Comparison of ENCODE assay signal across 21 cellular contexts in genomic region chr4:150117094-150117493, GRCh38. TPM values are rescaled to one million over a fixed set of nuclear protein-coding genes. Genes with fewer than 3 reads are reported as not detected.
DNase-seq lines count a peak whose midpoint lies in the region; ATAC-seq and TF ChIP-seq lines count a peak whose summit lies in the region.
"Had no signal": no experiment of that assay in that cellular context is flagged by ENCODE, and none has a peak within 500 bp of the region (broad histone marks: within the 10 kb centered on the region; RNA-seq: fewer than 3 reads in every experiment).

No MANE protein-coding gene starts in this region.

- DNase-seq in DMS 273 (lab: John Stamatoyannopoulos, UW; ENCODE audit: unreplicated experiment) (peak; percentile 14), DMS 273 treated with DMSO at 0.1 percent for 48 hours (lab: John Stamatoyannopoulos, UW) (no peak), mesothelial cell of epicardium (ENCODE audit: low spot score in 2 of 2, unreplicated experiment in 2 of 2) (no peak), tibial artery (no peak)
- DNase-seq in T-helper 2 cell treated with Interferon-gamma antibody and Interleukin-4, amounts not matched to agents 5 μg/mL and 100 μg/mL, for 36 hours (ENCODE audit: low spot score) = no peak
- DNase-seq: activated naive CD8-positive, alpha-beta T cell treated with anti-CD3 and anti-CD28 coated beads for 36 hours; CD4-positive, alpha-beta T cell; foreskin keratinocyte; NCI-H187; stimulated activated CD4-positive, alpha-beta T cell treated with anti-CD3 and anti-CD28 coated beads, Interleukin-12 subunit alpha, Interleukin-12 subunit beta, amount 100 ng/mL, for 4 hours; T-helper 2 cell; upper lobe of right lung had no signal

- no peaks in the 10 kb centered on the region for H3K36me3 ChIP-seq in tibial artery
- H3K36me3 ChIP-seq: upper lobe of right lung had no signal

- no peaks in the 10 kb centered on the region for H3K27me3 ChIP-seq in tibial artery
- H3K27me3 ChIP-seq: upper lobe of right lung had no signal

- intact Hi-C loops in tibial artery (cut with DNase I; ENCODE audit: low total_unique reads) = no loop called here

- H3K27me3 Mint-ChIP-seq in mesothelial cell of epicardium (ENCODE audit: low read depth) = no peaks in the 10 kb centered on the region
- H3K27me3 Mint-ChIP-seq in T-helper 2 cell treated with Interferon-gamma antibody and Interleukin-4, amounts not matched to agents 5 μg/mL and 100 μg/mL, for 36 hours (ENCODE audit: low read depth) = no peaks in the 10 kb centered on the region

- peaks cover 41% of the 10 kb centered on the region for H3K36me3 Mint-ChIP-seq in mesothelial cell of epicardium
- no peaks in the 10 kb centered on the region for H3K36me3 Mint-ChIP-seq in T-helper 2 cell treated with Interferon-gamma antibody and Interleukin-4, amounts not matched to agents 5 μg/mL and 100 μg/mL, for 36 hours (ENCODE audit: low read depth)
- H3K36me3 Mint-ChIP-seq: activated naive CD8-positive, alpha-beta T cell treated with anti-CD3 and anti-CD28 coated beads for 36 hours; stimulated activated effector memory CD8-positive, alpha-beta T cell treated with anti-CD3 and anti-CD28 coated beads, Interleukin-12 subunit alpha, Interleukin-12 subunit beta, amount 100 ng/mL, for 72 hours had no signal

- H3K9me3 ChIP-seq in tibial artery = peaks cover 0 to 15% (median 0%) of the 10 kb centered on the region in 3 donors
- H3K9me3 ChIP-seq: upper lobe of right lung had no signal

- H3K27ac ChIP-seq in cingulate gyrus (ENCODE audit: low read depth, low read length) (peak overlapping the region; percentile 30), tibial artery (peak overlapping the region; percentile 3 to 36)
- H3K27ac ChIP-seq: 22Rv1, foreskin keratinocyte, upper lobe of right lung had no signal

- no peak overlapping the region for H3K4me3 ChIP-seq in tibial artery
- H3K4me3 ChIP-seq: upper lobe of right lung had no signal

- peaks cover 40% of the 10 kb centered on the region for H3K9me3 Mint-ChIP-seq in mesothelial cell of epicardium
- H3K9me3 Mint-ChIP-seq in T-helper 2 cell treated with Interferon-gamma antibody and Interleukin-4, amounts not matched to agents 5 μg/mL and 100 μg/mL, for 36 hours = peaks cover 14% of the 10 kb centered on the region
- H3K9me3 Mint-ChIP-seq: stimulated activated effector memory CD8-positive, alpha-beta T cell treated with anti-CD3 and anti-CD28 coated beads, Interleukin-12 subunit alpha, Interleukin-12 subunit beta, amount 100 ng/mL, for 72 hours had no signal

- peaks cover 23% of the 10 kb centered on the region for H3K4me1 Mint-ChIP-seq in mesothelial cell of epicardium
- H3K4me1 Mint-ChIP-seq in T-helper 2 cell treated with Interferon-gamma antibody and Interleukin-4, amounts not matched to agents 5 μg/mL and 100 μg/mL, for 36 hours (ENCODE audit: low read depth) = no peaks in the 10 kb centered on the region
- H3K4me1 Mint-ChIP-seq: activated naive CD8-positive, alpha-beta T cell treated with anti-CD3 and anti-CD28 coated beads for 36 hours; central memory CD8-positive, alpha-beta T cell; stimulated activated effector memory CD8-positive, alpha-beta T cell treated with anti-CD3 and anti-CD28 coated beads, Interleukin-12 subunit alpha, Interleukin-12 subunit beta, amount 100 ng/mL, for 72 hours had no signal

- no peak overlapping the region for H3K4me3 Mint-ChIP-seq in mesothelial cell of epicardium
- no peak overlapping the region for H3K4me3 Mint-ChIP-seq in T-helper 2 cell treated with Interferon-gamma antibody and Interleukin-4, amounts not matched to agents 5 μg/mL and 100 μg/mL, for 36 hours
- H3K4me3 Mint-ChIP-seq: activated naive CD8-positive, alpha-beta T cell treated with anti-CD3 and anti-CD28 coated beads for 36 hours; activated T-helper 1 cell treated with anti-CD3 and anti-CD28 coated beads, Interleukin-12 subunit alpha, Interleukin-12 subunit beta, Interleukin-2, Interleukin-4 antibody, amounts not matched to agents 30 ng/mL and 10 ng/mL and 1 ng/mL, durations not matched to agents 14 hours and 24 hours and 36 hours; CD4-positive, alpha-beta T cell; central memory CD8-positive, alpha-beta T cell; stimulated activated effector memory CD8-positive, alpha-beta T cell treated with anti-CD3 and anti-CD28 coated beads, Interleukin-12 subunit alpha, Interleukin-12 subunit beta, amount 100 ng/mL, for 72 hours; WTC11 had no signal

- peaks cover 0 to 48% (median 19%) of the 10 kb centered on the region in 4 donors for H3K4me1 ChIP-seq in tibial artery

- ATAC-seq in GM19463 (IDR thresholded peaks at IDR 0.05; ENCODE audit: unreplicated experiment) (no peak), GM18511 (IDR thresholded peaks at IDR 0.05; ENCODE audit: unreplicated experiment) (no peak)
- ATAC-seq: foreskin keratinocyte; left lobe of liver; stimulated activated effector memory CD8-positive, alpha-beta T cell treated with anti-CD3 and anti-CD28 coated beads, Interleukin-12 subunit alpha, Interleukin-12 subunit beta, amount 100 ng/mL, for 72 hours; WTC11 had no signal

- TF ChIP-seq CTCF in mesothelial cell of epicardium (IDR thresholded peaks at IDR 0.05; ENCODE audit: unreplicated experiment) = no peak
- no peak for TF ChIP-seq CTCF in tibial artery (IDR thresholded peaks at IDR 0.05)

- H3K27ac Mint-ChIP-seq in mesothelial cell of epicardium = peak overlapping the region; percentile 77
- no peak overlapping the region for H3K27ac Mint-ChIP-seq in T-helper 2 cell treated with Interferon-gamma antibody and Interleukin-4, amounts not matched to agents 5 μg/mL and 100 μg/mL, for 36 hours
- H3K27ac Mint-ChIP-seq: activated naive CD8-positive, alpha-beta T cell treated with anti-CD3 and anti-CD28 coated beads for 36 hours; activated T-helper 1 cell treated with anti-CD3 and anti-CD28 coated beads, Interleukin-12 subunit alpha, Interleukin-12 subunit beta, Interleukin-2, Interleukin-4 antibody, amounts not matched to agents 30 ng/mL and 10 ng/mL and 1 ng/mL, durations not matched to agents 14 hours and 24 hours and 36 hours; CD4-positive, alpha-beta T cell; stimulated activated effector memory CD8-positive, alpha-beta T cell treated with anti-CD3 and anti-CD28 coated beads, Interleukin-12 subunit alpha, Interleukin-12 subunit beta, amount 100 ng/mL, for 72 hours; WTC11 had no signal

RNA-seq across cellular contexts. Expression of gene DCLK2, which starts 38.8 kb away (rescaled TPM):
- 49.2 to 52.5 TPM (median 49.5 TPM) in 3 replicates for total RNA-seq in mesothelial cell of epicardium
- total RNA-seq: activated naive CD8-positive, alpha-beta T cell treated with anti-CD3 and anti-CD28 coated beads for 36 hours; CD4-positive, alpha-beta T cell had no signal
